Comparison of ENCODE assay signal across 6 cellular contexts in the genomic region with DNA sequence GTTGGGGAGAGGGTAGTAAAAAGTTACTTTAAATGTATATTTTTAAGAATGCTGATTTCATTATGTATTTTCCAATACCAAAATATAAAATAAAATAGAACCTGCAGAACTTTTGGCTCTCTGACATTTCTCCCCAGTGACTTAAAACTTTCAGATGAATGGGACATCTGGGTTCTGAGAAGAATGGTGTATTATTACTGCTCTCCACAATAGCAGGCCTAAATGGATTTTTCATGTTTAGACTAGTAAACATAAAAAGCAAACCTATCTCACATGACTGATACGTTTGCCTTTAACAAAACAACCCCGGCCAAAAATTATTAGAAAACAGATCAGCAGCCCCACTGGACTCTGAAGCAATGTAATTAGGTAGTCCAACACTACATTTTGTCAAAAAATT.
"Had no signal": no experiment of that assay in that cellular context is flagged by ENCODE, and none has a peak within 500 bp of the region (broad histone marks: within the 10 kb centered on the region; RNA-seq: fewer than 3 reads in every experiment).

No MANE protein-coding gene starts in this region.

- DNase-seq: GM23248, GOT3, H7, HFFc6, IMR-90 had no signal

- FAIRE-seq: HTR-8/SVneo had no signal
